Comparison of ENCODE assay signal across 15 cellular contexts in the genomic region with DNA sequence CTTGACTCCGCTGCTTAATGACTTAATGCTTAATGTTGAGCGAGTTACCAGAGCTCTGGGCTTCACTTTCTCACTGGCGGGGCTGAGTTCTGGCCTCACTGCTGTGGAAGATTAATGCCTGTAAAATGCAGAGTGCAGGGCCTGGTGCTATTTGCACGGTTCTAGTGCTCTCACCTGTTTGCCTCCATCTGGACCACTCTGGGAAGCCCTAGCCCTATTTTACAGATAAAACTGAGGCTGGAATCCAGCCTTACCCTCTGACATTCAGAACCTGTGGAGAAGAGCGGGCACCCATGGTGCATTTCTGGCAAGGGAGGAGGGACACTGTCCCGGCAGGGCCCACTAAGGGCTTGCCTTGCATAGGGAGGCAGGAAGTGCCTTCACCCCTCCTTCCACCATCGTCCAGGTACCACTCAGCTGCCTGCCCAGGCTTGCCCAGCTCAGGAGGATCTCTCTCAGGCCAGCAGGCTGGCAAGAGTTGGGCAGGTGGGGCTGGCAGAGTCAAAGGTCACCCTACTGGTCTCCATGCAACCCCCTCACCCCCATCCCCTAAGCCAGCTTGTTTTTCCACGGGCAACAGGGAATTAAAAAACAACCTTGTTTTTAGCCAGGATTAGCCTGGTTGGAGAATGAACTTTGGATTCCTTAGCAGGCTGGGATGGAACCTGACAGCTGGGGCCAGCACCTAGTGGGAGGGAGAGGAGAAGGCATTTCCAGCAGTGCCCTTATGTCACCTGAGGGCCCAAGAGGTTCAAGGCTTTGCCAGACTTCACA. TPM values are rescaled to one million over a fixed set of nuclear protein-coding genes. Genes with fewer than 3 reads are reported as not detected.
DNase-seq lines count a peak whose midpoint lies in the region; FAIRE-seq and TF ChIP-seq lines count a peak whose summit lies in the region.
"Had no signal": no experiment of that assay in that cellular context is flagged by ENCODE, and none has a peak within 500 bp of the region (broad histone marks: within the 10 kb centered on the region; RNA-seq: fewer than 3 reads in every experiment).

No MANE protein-coding gene starts in this region.

- no peak overlapping the region for H2BK12ac ChIP-seq in trophoblast cell (ENCODE audit: low read length)

- no peak overlapping the region for H3K4me3 ChIP-seq in bronchial epithelial cell (ENCODE audit: low read depth, low read length)
- no peak overlapping the region for H3K4me3 ChIP-seq in trophoblast cell (ENCODE audit: low read depth, low read length)
- H3K4me3 ChIP-seq: BLaER1 treated with 17β-estradiol and CSF1 and Interleukin-3, amounts not matched to agents 10 nM and 100 nM had no signal

- H2BK120ac ChIP-seq in trophoblast cell (ENCODE audit: insufficient read depth, low read length, poor library complexity): no peak overlapping the region

- H3K23ac ChIP-seq in trophoblast cell (ENCODE audit: low read length): no peak overlapping the region

- peaks cover 16% of the 10 kb centered on the region for H3K79me1 ChIP-seq in trophoblast cell (ENCODE audit: low read length)

- peaks cover 6 to 17% of the 10 kb centered on the region in 2 experiments for H3K4me1 ChIP-seq in trophoblast cell (ENCODE audit: control insufficient read depth in 1 of 2, insufficient read depth in 2 of 2, low read length in 2 of 2)

- H2AK5ac ChIP-seq in trophoblast cell (ENCODE audit: low read length): no peak overlapping the region

- H4K91ac ChIP-seq in trophoblast cell (ENCODE audit: low read depth, low read length): no peak overlapping the region

- no peak overlapping the region for H3K9ac ChIP-seq in trophoblast cell (ENCODE audit: low read length)
- H3K9ac ChIP-seq: BLaER1 treated with 17β-estradiol and CSF1 and Interleukin-3, amounts not matched to agents 10 nM and 100 nM; SK-N-SH had no signal

- H3K36me3 ChIP-seq in bronchial epithelial cell (ENCODE audit: control insufficient read depth, insufficient read depth, low read length): no peaks in the 10 kb centered on the region
- H3K36me3 ChIP-seq in trophoblast cell (ENCODE audit: control insufficient read depth in 1 of 2, insufficient read depth in 2 of 2, low read length in 2 of 2): no peaks in the 10 kb centered on the region
- H3K36me3 ChIP-seq: BLaER1 treated with 17β-estradiol and CSF1 and Interleukin-3, amounts not matched to agents 10 nM and 100 nM had no signal

- no peak overlapping the region for H3K27ac ChIP-seq in trophoblast cell (ENCODE audit: low read depth, low read length)
- no peak overlapping the region for H3K27ac ChIP-seq in caudate nucleus (ENCODE audit: low read depth, low read length)
- H3K27ac ChIP-seq: BLaER1 treated with 17β-estradiol and CSF1 and Interleukin-3, amounts not matched to agents 10 nM and 100 nM had no signal

- no CpG with 5 or more reads among the region's 8 CpGs for WGBS in trophoblast cell (ENCODE audit: extremely low coverage, insufficient coverage, insufficient read length)

- H3K14ac ChIP-seq in trophoblast cell (ENCODE audit: low read length): no peak overlapping the region

- FAIRE-seq in bronchial epithelial cell (lab: Jason Lieb, UNC): no peak

- H3K79me2 ChIP-seq in trophoblast cell (ENCODE audit: control insufficient read depth, insufficient read depth, low read length, poor library complexity): peaks cover 13% of the 10 kb centered on the region

- H2AFZ ChIP-seq in trophoblast cell (ENCODE audit: insufficient read depth, low read length, poor library complexity): no peak overlapping the region

- H3K18ac ChIP-seq in trophoblast cell (ENCODE audit: low read length): peak overlapping the region; percentile 11

- peak overlapping the region; percentile 34 for H4K8ac ChIP-seq in trophoblast cell (ENCODE audit: low read depth, low read length)

- H2BK5ac ChIP-seq in trophoblast cell (ENCODE audit: low read depth, low read length, poor library complexity): no peak overlapping the region

- no peaks in the 10 kb centered on the region for H3K27me3 ChIP-seq in bronchial epithelial cell (ENCODE audit: control insufficient read depth, insufficient read depth, low read length)
- H3K27me3 ChIP-seq in trophoblast cell (ENCODE audit: insufficient read depth, low read length): no peaks in the 10 kb centered on the region
- H3K27me3 ChIP-seq: BLaER1 treated with 17β-estradiol and CSF1 and Interleukin-3, amounts not matched to agents 10 nM and 100 nM had no signal

- no peak overlapping the region for H3K4me2 ChIP-seq in trophoblast cell (ENCODE audit: low read length)
- H3K4me2 ChIP-seq: SK-N-SH had no signal

- no peaks in the 10 kb centered on the region for H3K9me3 ChIP-seq in trophoblast cell (ENCODE audit: insufficient read depth, low read depth, low read length)
- H3K9me3 ChIP-seq: BLaER1 treated with 17β-estradiol and CSF1 and Interleukin-3, amounts not matched to agents 10 nM and 100 nM; SK-N-SH had no signal

- TF ChIP-seq CTCF in bronchial epithelial cell (IDR thresholded peaks at IDR 0.05; ENCODE audit: insufficient read depth, low read length, severe bottlenecking): no peak

- peak; percentile 48 for DNase-seq in DMS79 (lab: John Stamatoyannopoulos, UW)
- DNase-seq in NCI-H2196 treated with DMSO at 0.1 percent for 48 hours (lab: John Stamatoyannopoulos, UW; ENCODE audit: unreplicated experiment): peak; percentile 24
- DNase-seq in bronchial epithelial cell (ENCODE audit: low read depth): peak; percentile 68
- no peak for DNase-seq in trophoblast cell
- no peak for DNase-seq in NCI-H226
- DNase-seq in caudate nucleus (lab: John Stamatoyannopoulos, UW): no peak
- DNase-seq in NK-92 (lab: John Stamatoyannopoulos, UW; ENCODE audit: unreplicated experiment): no peak
- DNase-seq in SIG-M5 (lab: John Stamatoyannopoulos, UW): no peak
- DNase-seq: IMR-90; NCI-H1105 treated with DMSO at 0.1 percent for 48 hours; NK-92 treated with Interleukin-12 subunit alpha and Interleukin-12 subunit beta, amount 100 ng/mL, for 24 hours; SK-N-SH; stimulated activated CD4-positive, alpha-beta T cell treated with anti-CD3 and anti-CD28 coated beads, Interleukin-4, amount 100 ng/mL, for 4 hours; stimulated activated naive CD4-positive, alpha-beta T cell had no signal

- H3K4ac ChIP-seq in trophoblast cell (ENCODE audit: low read depth, low read length): no peak overlapping the region

- H4K12ac ChIP-seq in trophoblast cell (ENCODE audit: low read depth, low read length): no peak overlapping the region

RNA-seq across cellular contexts. Expression of a gene that starts 4.1 kb away (rescaled TPM):
- total RNA-seq in bronchial epithelial cell: 3.7 and 4.7 TPM in 2 replicates
- polyA plus RNA-seq in trophoblast cell (2013): 52.8 and 57.6 TPM in 2 replicates

RNA-seq across cellular contexts. Expression of a gene that starts 5.8 kb away (rescaled TPM):
- 6.1 and 10.1 TPM in 2 replicates for total RNA-seq in bronchial epithelial cell
- polyA plus RNA-seq in trophoblast cell (2013): 52.1 and 52.4 TPM in 2 replicates

Comparison
In these comparisons a context has a peak if more than half of its experiments do, and no peak if none do; other contexts are left out.
1. DNase-seq: peak in DMS79 (single experiment), NCI-H2196 treated with DMSO at 0.1 percent for 48 hours (single experiment) and bronchial epithelial cell (single experiment); none in trophoblast cell (0 of 2), NCI-H226 (single experiment), caudate nucleus (0 of 61), NK-92 (single experiment) and SIG-M5 (single experiment).